1 cellular context compared by ENCODE assay signal in the genomic region with DNA sequence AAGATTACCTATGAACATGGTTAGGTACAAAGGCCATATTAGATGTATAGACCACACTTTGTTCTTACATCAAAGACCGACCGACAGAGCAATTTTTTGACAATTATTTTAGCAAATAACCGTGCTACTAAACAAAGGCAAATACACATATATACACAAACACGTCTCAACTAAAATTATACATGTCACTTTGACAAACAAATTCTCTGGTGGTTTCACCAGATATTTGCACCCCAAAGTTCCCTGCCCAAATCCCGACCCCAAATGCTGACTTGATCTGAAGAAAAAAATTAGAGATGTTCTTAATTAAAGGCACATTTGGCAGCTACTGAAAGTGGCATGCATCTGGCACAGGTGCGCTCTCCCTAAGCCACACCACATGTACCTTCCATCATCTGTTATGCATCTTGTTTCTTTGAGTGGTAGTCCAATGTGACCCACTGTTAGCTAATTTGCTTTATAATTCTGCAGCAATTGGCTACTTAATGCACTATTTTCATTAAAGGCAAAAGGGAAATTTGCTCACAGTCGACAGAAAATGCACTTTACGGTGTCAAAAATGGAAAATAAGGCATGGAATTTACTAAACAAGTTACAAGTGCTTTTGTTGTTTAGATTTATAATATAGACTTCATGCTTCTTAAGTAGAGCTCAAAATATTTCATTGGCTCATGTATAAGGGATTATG.
TF ChIP-seq lines count a peak whose summit lies in the region.

No MANE protein-coding gene starts in this region.

TF ChIP-seq in HepG2, 621 proteins besides CTCF, POLR2A, EP300 and RAD21 (continued from another document and continues in another):
- peak; percentile 66; the same call in 1 of the 2 replicates for TF ChIP-seq THRA (CRISPR knock-in tag; IDR thresholded peaks at IDR 0.05; ENCODE audit: borderline replicate concordance)
- TF ChIP-seq, protein P1, sequence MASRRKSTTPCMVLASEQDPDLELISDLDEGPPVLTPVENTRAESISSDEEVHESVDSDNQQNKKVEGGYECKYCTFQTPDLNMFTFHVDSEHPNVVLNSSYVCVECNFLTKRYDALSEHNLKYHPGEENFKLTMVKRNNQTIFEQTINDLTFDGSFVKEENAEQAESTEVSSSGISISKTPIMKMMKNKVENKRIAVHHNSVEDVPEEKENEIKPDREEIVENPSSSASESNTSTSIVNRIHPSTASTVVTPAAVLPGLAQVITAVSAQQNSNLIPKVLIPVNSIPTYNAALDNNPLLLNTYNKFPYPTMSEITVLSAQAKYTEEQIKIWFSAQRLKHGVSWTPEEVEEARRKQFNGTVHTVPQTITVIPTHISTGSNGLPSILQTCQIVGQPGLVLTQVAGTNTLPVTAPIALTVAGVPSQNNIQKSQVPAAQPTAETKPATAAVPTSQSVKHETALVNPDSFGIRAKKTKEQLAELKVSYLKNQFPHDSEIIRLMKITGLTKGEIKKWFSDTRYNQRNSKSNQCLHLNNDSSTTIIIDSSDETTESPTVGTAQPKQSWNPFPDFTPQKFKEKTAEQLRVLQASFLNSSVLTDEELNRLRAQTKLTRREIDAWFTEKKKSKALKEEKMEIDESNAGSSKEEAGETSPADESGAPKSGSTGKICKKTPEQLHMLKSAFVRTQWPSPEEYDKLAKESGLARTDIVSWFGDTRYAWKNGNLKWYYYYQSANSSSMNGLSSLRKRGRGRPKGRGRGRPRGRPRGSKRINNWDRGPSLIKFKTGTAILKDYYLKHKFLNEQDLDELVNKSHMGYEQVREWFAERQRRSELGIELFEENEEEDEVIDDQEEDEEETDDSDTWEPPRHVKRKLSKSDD (CRISPR knock-in tag; IDR thresholded peaks at IDR 0.05; ENCODE audit: low read depth), result no peak; the same call in 1 of the 2 replicates
- TF ChIP-seq ZNF766 (CRISPR knock-in tag; IDR thresholded peaks at IDR 0.05; ENCODE audit: borderline replicate concordance), result no peak
- no peak for TF ChIP-seq TCF12 (IDR thresholded peaks at IDR 0.05)
- TF ChIP-seq TCF12 (CRISPR knock-in tag; IDR thresholded peaks at IDR 0.05), result no peak
- TF ChIP-seq ZNF563 (CRISPR knock-in tag; IDR thresholded peaks at IDR 0.05), result no peak
- no peak for TF ChIP-seq SP2 (CRISPR knock-in tag; IDR thresholded peaks at IDR 0.05)
- TF ChIP-seq NFATC3 (CRISPR knock-in tag; IDR thresholded peaks at IDR 0.05), result no peak
- TF ChIP-seq MTERF4 (CRISPR knock-in tag; IDR thresholded peaks at IDR 0.05), result no peak
- peak; percentile 22 for TF ChIP-seq ZEB1 (IDR thresholded peaks at IDR 0.05; ENCODE audit: insufficient replicate concordance, low read depth)
- TF ChIP-seq NFYB (CRISPR knock-in tag; IDR thresholded peaks at IDR 0.05), result no peak
- no peak for TF ChIP-seq ZBTB49 (CRISPR knock-in tag; IDR thresholded peaks at IDR 0.05; ENCODE audit: borderline replicate concordance)
- TF ChIP-seq PHF5A (CRISPR knock-in tag; IDR thresholded peaks at IDR 0.05; ENCODE audit: low read depth, unreplicated experiment), result peak; percentile 21
- TF ChIP-seq GTF3A (CRISPR knock-in tag; conservative IDR thresholded peaks at IDR 0.05), result no peak
- TF ChIP-seq ZNF775 (CRISPR knock-in tag; IDR thresholded peaks at IDR 0.05; ENCODE audit: borderline replicate concordance), result peak; percentile 82; the same call in 1 of the 2 replicates
- no peak for TF ChIP-seq ZNF430 (CRISPR knock-in tag; IDR thresholded peaks at IDR 0.05)
- no peak for TF ChIP-seq HNF1A (IDR thresholded peaks at IDR 0.05; ENCODE audit: low read depth)
- peak; percentile 54; the same call in 1 of the 2 replicates for TF ChIP-seq HNF1A (CRISPR knock-in tag; IDR thresholded peaks at IDR 0.05; ENCODE audit: borderline replicate concordance)
- TF ChIP-seq HNRNPL (IDR thresholded peaks at IDR 0.05; ENCODE audit: low read depth, low read length), result no peak
- no peak for TF ChIP-seq ATM (IDR thresholded peaks at IDR 0.05; ENCODE audit: borderline replicate concordance)
- no peak for TF ChIP-seq ZNF337 (CRISPR knock-in tag; IDR thresholded peaks at IDR 0.05; ENCODE audit: borderline replicate concordance, low read depth)
- no peak for TF ChIP-seq SUZ12 (IDR thresholded peaks at IDR 0.05; ENCODE audit: low read depth, low read length)
- TF ChIP-seq SOX5 (CRISPR knock-in tag; IDR thresholded peaks at IDR 0.05; ENCODE audit: borderline replicate concordance), result peak; percentile 98
- TF ChIP-seq ARNTL (CRISPR knock-in tag; IDR thresholded peaks at IDR 0.05), result peak; percentile 18; the same call in 1 of the 2 replicates
- no peak for TF ChIP-seq ETV5 (CRISPR knock-in tag; IDR thresholded peaks at IDR 0.05; ENCODE audit: borderline replicate concordance)
- TF ChIP-seq ISX (CRISPR knock-in tag; conservative IDR thresholded peaks at IDR 0.05), result no peak
- TF ChIP-seq, protein P2, sequence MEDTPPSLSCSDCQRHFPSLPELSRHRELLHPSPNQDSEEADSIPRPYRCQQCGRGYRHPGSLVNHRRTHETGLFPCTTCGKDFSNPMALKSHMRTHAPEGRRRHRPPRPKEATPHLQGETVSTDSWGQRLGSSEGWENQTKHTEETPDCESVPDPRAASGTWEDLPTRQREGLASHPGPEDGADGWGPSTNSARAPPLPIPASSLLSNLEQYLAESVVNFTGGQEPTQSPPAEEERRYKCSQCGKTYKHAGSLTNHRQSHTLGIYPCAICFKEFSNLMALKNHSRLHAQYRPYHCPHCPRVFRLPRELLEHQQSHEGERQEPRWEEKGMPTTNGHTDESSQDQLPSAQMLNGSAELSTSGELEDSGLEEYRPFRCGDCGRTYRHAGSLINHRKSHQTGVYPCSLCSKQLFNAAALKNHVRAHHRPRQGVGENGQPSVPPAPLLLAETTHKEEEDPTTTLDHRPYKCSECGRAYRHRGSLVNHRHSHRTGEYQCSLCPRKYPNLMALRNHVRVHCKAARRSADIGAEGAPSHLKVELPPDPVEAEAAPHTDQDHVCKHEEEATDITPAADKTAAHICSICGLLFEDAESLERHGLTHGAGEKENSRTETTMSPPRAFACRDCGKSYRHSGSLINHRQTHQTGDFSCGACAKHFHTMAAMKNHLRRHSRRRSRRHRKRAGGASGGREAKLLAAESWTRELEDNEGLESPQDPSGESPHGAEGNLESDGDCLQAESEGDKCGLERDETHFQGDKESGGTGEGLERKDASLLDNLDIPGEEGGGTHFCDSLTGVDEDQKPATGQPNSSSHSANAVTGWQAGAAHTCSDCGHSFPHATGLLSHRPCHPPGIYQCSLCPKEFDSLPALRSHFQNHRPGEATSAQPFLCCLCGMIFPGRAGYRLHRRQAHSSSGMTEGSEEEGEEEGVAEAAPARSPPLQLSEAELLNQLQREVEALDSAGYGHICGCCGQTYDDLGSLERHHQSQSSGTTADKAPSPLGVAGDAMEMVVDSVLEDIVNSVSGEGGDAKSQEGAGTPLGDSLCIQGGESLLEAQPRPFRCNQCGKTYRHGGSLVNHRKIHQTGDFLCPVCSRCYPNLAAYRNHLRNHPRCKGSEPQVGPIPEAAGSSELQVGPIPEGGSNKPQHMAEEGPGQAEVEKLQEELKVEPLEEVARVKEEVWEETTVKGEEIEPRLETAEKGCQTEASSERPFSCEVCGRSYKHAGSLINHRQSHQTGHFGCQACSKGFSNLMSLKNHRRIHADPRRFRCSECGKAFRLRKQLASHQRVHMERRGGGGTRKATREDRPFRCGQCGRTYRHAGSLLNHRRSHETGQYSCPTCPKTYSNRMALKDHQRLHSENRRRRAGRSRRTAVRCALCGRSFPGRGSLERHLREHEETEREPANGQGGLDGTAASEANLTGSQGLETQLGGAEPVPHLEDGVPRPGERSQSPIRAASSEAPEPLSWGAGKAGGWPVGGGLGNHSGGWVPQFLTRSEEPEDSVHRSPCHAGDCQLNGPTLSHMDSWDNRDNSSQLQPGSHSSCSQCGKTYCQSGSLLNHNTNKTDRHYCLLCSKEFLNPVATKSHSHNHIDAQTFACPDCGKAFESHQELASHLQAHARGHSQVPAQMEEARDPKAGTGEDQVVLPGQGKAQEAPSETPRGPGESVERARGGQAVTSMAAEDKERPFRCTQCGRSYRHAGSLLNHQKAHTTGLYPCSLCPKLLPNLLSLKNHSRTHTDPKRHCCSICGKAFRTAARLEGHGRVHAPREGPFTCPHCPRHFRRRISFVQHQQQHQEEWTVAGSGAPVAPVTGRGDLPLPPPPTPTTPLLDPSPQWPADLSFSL (CRISPR knock-in tag; IDR thresholded peaks at IDR 0.05), result no peak
- TF ChIP-seq, protein P3, sequence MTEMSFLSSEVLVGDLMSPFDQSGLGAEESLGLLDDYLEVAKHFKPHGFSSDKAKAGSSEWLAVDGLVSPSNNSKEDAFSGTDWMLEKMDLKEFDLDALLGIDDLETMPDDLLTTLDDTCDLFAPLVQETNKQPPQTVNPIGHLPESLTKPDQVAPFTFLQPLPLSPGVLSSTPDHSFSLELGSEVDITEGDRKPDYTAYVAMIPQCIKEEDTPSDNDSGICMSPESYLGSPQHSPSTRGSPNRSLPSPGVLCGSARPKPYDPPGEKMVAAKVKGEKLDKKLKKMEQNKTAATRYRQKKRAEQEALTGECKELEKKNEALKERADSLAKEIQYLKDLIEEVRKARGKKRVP (CRISPR knock-in tag; IDR thresholded peaks at IDR 0.05), result peak in 1 of 2 experiments; percentile 36; a peak in 1 of 4 replicates
- no peak; the same call in 1 of the 2 replicates for TF ChIP-seq TARDBP (CRISPR knock-in tag; IDR thresholded peaks at IDR 0.05)
- TF ChIP-seq ZNF839 (CRISPR knock-in tag; IDR thresholded peaks at IDR 0.05; ENCODE audit: borderline replicate concordance), result no peak
